ENCODE assay signal across 1 cellular context in genomic region chr11:32830413-32830738, GRCh38.
TF ChIP-seq lines count a peak whose summit lies in the region.

No MANE protein-coding gene starts in this region.

TF ChIP-seq in HepG2, 621 proteins besides CTCF, POLR2A, EP300 and RAD21 (continued from another document and continues in another):
- TF ChIP-seq BORCS8-MEF2B (CRISPR knock-in tag; IDR thresholded peaks at IDR 0.05) = no peak
- no peak for TF ChIP-seq ZBTB42 (CRISPR knock-in tag; IDR thresholded peaks at IDR 0.05)
- TF ChIP-seq NR2F1 (CRISPR knock-in tag; IDR thresholded peaks at IDR 0.05) = no peak
- 0 out of 2 replicates have a peak, but pooled peaks have one; percentile 52 for TF ChIP-seq MIER3 (CRISPR knock-in tag; IDR thresholded peaks at IDR 0.05; ENCODE audit: borderline replicate concordance)
- TF ChIP-seq ZNF619 (CRISPR knock-in tag; IDR thresholded peaks at IDR 0.05) = no peak
- TF ChIP-seq SUZ12 (IDR thresholded peaks at IDR 0.05; ENCODE audit: low read depth, low read length) = no peak
- TF ChIP-seq ZZZ3 (CRISPR knock-in tag; IDR thresholded peaks at IDR 0.05; ENCODE audit: borderline replicate concordance) = no peak
- peak; percentile 44; the same call in 1 of the 2 replicates for TF ChIP-seq FOXP1 (IDR thresholded peaks at IDR 0.05)
- TF ChIP-seq FOXP1 (CRISPR knock-in tag; IDR thresholded peaks at IDR 0.05) = peak; percentile 88
- TF ChIP-seq, protein P1, sequence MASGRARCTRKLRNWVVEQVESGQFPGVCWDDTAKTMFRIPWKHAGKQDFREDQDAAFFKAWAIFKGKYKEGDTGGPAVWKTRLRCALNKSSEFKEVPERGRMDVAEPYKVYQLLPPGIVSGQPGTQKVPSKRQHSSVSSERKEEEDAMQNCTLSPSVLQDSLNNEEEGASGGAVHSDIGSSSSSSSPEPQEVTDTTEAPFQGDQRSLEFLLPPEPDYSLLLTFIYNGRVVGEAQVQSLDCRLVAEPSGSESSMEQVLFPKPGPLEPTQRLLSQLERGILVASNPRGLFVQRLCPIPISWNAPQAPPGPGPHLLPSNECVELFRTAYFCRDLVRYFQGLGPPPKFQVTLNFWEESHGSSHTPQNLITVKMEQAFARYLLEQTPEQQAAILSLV (CRISPR knock-in tag; IDR thresholded peaks at IDR 0.05; ENCODE audit: borderline replicate concordance) = no peak
- peak; percentile 78 for TF ChIP-seq SAP130 (CRISPR knock-in tag; IDR thresholded peaks at IDR 0.05; ENCODE audit: low read depth)
- no peak for TF ChIP-seq ZBTB3 (CRISPR knock-in tag; IDR thresholded peaks at IDR 0.05; ENCODE audit: borderline replicate concordance, low read depth)
- no peak for TF ChIP-seq HMG20B (CRISPR knock-in tag; conservative IDR thresholded peaks at IDR 0.05)
- no peak for TF ChIP-seq FOXC1 (CRISPR knock-in tag; IDR thresholded peaks at IDR 0.05; ENCODE audit: borderline replicate concordance)
- TF ChIP-seq ZNF652 (CRISPR knock-in tag; IDR thresholded peaks at IDR 0.05; ENCODE audit: borderline replicate concordance, low read depth) = no peak
- TF ChIP-seq FOXO1 (CRISPR knock-in tag; IDR thresholded peaks at IDR 0.05) = peak; percentile 60; the same call in 1 of the 2 replicates
- TF ChIP-seq GRHL1 (CRISPR knock-in tag; conservative IDR thresholded peaks at IDR 0.05) = no peak
- TF ChIP-seq KLF16 (CRISPR knock-in tag; IDR thresholded peaks at IDR 0.05) = 0 out of 4 replicates have a peak, but pooled peaks of 1 of the 2 experiments have one; percentile 62
- TF ChIP-seq ZNF143 (CRISPR knock-in tag; IDR thresholded peaks at IDR 0.05) = no peak
- TF ChIP-seq, protein P2, sequence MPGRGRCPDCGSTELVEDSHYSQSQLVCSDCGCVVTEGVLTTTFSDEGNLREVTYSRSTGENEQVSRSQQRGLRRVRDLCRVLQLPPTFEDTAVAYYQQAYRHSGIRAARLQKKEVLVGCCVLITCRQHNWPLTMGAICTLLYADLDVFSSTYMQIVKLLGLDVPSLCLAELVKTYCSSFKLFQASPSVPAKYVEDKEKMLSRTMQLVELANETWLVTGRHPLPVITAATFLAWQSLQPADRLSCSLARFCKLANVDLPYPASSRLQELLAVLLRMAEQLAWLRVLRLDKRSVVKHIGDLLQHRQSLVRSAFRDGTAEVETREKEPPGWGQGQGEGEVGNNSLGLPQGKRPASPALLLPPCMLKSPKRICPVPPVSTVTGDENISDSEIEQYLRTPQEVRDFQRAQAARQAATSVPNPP (CRISPR knock-in tag; IDR thresholded peaks at IDR 0.05) = no peak
- TF ChIP-seq, protein P3, sequence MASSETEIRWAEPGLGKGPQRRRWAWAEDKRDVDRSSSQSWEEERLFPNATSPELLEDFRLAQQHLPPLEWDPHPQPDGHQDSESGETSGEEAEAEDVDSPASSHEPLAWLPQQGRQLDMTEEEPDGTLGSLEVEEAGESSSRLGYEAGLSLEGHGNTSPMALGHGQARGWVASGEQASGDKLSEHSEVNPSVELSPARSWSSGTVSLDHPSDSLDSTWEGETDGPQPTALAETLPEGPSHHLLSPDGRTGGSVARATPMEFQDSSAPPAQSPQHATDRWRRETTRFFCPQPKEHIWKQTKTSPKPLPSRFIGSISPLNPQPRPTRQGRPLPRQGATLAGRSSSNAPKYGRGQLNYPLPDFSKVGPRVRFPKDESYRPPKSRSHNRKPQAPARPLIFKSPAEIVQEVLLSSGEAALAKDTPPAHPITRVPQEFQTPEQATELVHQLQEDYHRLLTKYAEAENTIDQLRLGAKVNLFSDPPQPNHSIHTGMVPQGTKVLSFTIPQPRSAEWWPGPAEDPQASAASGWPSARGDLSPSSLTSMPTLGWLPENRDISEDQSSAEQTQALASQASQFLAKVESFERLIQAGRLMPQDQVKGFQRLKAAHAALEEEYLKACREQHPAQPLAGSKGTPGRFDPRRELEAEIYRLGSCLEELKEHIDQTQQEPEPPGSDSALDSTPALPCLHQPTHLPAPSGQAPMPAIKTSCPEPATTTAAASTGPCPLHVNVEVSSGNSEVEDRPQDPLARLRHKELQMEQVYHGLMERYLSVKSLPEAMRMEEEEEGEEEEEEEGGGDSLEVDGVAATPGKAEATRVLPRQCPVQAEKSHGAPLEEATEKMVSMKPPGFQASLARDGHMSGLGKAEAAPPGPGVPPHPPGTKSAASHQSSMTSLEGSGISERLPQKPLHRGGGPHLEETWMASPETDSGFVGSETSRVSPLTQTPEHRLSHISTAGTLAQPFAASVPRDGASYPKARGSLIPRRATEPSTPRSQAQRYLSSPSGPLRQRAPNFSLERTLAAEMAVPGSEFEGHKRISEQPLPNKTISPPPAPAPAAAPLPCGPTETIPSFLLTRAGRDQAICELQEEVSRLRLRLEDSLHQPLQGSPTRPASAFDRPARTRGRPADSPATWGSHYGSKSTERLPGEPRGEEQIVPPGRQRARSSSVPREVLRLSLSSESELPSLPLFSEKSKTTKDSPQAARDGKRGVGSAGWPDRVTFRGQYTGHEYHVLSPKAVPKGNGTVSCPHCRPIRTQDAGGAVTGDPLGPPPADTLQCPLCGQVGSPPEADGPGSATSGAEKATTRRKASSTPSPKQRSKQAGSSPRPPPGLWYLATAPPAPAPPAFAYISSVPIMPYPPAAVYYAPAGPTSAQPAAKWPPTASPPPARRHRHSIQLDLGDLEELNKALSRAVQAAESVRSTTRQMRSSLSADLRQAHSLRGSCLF (CRISPR knock-in tag; IDR thresholded peaks at IDR 0.05; ENCODE audit: borderline replicate concordance) = no peak
- TF ChIP-seq ZMAT3 (CRISPR knock-in tag; conservative IDR thresholded peaks at IDR 0.05) = no peak
- no peak for TF ChIP-seq DPF2 (CRISPR knock-in tag; IDR thresholded peaks at IDR 0.05; ENCODE audit: borderline replicate concordance, low read depth)
- no peak for TF ChIP-seq ISX (CRISPR knock-in tag; conservative IDR thresholded peaks at IDR 0.05)
- TF ChIP-seq ZSCAN22 (CRISPR knock-in tag; IDR thresholded peaks at IDR 0.05) = no peak
- no peak for TF ChIP-seq ZNF879 (CRISPR knock-in tag; IDR thresholded peaks at IDR 0.05)
- no peak for TF ChIP-seq HINFP (CRISPR knock-in tag; IDR thresholded peaks at IDR 0.05; ENCODE audit: low read depth)
- no peak for TF ChIP-seq E2F2 (CRISPR knock-in tag; IDR thresholded peaks at IDR 0.05; ENCODE audit: borderline replicate concordance)
- TF ChIP-seq KLF11 (CRISPR knock-in tag; IDR thresholded peaks at IDR 0.05) = 0 out of 2 replicates have a peak, but pooled peaks have one; percentile 3
- TF ChIP-seq NKX3-1 (CRISPR knock-in tag; IDR thresholded peaks at IDR 0.05) = no peak
- TF ChIP-seq, protein P4, sequence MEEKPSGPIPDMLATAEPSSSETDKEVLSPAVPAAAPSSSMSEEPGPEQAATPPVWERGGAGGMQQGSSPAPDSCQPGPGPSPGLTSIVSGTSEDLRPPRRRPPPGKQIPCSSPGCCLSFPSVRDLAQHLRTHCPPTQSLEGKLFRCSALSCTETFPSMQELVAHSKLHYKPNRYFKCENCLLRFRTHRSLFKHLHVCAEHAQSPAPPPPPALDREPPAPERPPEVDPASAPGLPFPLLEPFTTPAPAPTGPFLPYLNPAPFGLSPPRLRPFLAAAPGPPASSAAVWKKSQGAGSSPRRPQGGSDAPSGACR (CRISPR knock-in tag; IDR thresholded peaks at IDR 0.05) = no peak
- TF ChIP-seq ZNF136 (CRISPR knock-in tag; IDR thresholded peaks at IDR 0.05; ENCODE audit: low read depth) = 0 out of 2 replicates have a peak, but pooled peaks have one; percentile 50
- TF ChIP-seq, protein P5, sequence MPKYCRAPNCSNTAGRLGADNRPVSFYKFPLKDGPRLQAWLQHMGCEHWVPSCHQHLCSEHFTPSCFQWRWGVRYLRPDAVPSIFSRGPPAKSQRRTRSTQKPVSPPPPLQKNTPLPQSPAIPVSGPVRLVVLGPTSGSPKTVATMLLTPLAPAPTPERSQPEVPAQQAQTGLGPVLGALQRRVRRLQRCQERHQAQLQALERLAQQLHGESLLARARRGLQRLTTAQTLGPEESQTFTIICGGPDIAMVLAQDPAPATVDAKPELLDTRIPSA (CRISPR knock-in tag; IDR thresholded peaks at IDR 0.05; ENCODE audit: borderline replicate concordance) = no peak
- peak; percentile 60 for TF ChIP-seq GATAD2A (CRISPR knock-in tag; IDR thresholded peaks at IDR 0.05)
- no peak for TF ChIP-seq ZNF75D (CRISPR knock-in tag; IDR thresholded peaks at IDR 0.05; ENCODE audit: borderline replicate concordance)
- TF ChIP-seq REPIN1 (CRISPR knock-in tag; IDR thresholded peaks at IDR 0.05; ENCODE audit: borderline replicate concordance, low read depth) = no peak
- no peak for TF ChIP-seq JARID2 (CRISPR knock-in tag; IDR thresholded peaks at IDR 0.05; ENCODE audit: insufficient replicate concordance)
- TF ChIP-seq HNF4A (CRISPR knock-in tag; IDR thresholded peaks at IDR 0.05) = peak; percentile 68
- TF ChIP-seq CAMTA2 (CRISPR knock-in tag; IDR thresholded peaks at IDR 0.05; ENCODE audit: borderline replicate concordance) = no peak
- no peak for TF ChIP-seq CHCHD3 (CRISPR knock-in tag; IDR thresholded peaks at IDR 0.05)
- 0 out of 2 replicates have a peak, but pooled peaks have one; percentile 12 for TF ChIP-seq ARID3A (IDR thresholded peaks at IDR 0.05; ENCODE audit: low read depth, low read length)
- TF ChIP-seq, protein P6, sequence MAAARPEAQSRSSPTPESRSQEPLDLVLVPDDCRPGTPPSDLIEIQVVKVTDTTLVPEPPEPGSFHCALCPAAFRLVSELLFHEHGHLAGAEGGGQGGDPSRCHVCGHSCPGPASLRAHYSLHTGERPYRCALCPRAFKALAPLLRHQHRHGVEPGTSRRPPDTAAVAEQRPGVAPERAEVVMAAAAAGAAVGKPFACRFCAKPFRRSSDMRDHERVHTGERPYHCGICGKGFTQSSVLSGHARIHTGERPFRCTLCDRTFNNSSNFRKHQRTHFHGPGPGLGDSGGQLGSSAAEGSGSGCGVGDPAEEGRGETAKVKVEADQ (CRISPR knock-in tag; IDR thresholded peaks at IDR 0.05; ENCODE audit: borderline replicate concordance) = no peak
- TF ChIP-seq, protein P7, sequence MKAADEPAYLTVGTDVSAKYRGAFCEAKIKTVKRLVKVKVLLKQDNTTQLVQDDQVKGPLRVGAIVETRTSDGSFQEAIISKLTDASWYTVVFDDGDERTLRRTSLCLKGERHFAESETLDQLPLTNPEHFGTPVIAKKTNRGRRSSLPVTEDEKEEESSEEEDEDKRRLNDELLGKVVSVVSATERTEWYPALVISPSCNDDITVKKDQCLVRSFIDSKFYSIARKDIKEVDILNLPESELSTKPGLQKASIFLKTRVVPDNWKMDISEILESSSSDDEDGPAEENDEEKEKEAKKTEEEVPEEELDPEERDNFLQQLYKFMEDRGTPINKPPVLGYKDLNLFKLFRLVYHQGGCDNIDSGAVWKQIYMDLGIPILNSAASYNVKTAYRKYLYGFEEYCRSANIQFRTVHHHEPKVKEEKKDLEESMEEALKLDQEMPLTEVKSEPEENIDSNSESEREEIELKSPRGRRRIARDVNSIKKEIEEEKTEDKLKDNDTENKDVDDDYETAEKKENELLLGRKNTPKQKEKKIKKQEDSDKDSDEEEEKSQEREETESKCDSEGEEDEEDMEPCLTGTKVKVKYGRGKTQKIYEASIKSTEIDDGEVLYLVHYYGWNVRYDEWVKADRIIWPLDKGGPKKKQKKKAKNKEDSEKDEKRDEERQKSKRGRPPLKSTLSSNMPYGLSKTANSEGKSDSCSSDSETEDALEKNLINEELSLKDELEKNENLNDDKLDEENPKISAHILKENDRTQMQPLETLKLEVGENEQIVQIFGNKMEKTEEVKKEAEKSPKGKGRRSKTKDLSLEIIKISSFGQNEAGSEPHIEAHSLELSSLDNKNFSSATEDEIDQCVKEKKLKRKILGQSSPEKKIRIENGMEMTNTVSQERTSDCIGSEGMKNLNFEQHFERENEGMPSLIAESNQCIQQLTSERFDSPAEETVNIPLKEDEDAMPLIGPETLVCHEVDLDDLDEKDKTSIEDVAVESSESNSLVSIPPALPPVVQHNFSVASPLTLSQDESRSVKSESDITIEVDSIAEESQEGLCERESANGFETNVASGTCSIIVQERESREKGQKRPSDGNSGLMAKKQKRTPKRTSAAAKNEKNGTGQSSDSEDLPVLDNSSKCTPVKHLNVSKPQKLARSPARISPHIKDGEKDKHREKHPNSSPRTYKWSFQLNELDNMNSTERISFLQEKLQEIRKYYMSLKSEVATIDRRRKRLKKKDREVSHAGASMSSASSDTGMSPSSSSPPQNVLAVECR (CRISPR knock-in tag; IDR thresholded peaks at IDR 0.05; ENCODE audit: borderline replicate concordance) = no peak; the same call in 1 of the 2 replicates
